ENCODE assay signal across 8 cellular contexts in genomic region chr1:77759090-77760028, GRCh38. TPM values are rescaled to one million over a fixed set of nuclear protein-coding genes. Genes with fewer than 3 reads are reported as not detected.
DNase-seq lines count a peak whose midpoint lies in the region; ATAC-seq and TF ChIP-seq lines count a peak whose summit lies in the region.

Gene USP33, minus strand, starts transcription at chr1:77759852. Its CDS starts 18,155 bp downstream, at chr1:77741697.

- H3K9me3 Mint-ChIP-seq in activated T-cell treated with anti-CD3 and anti-CD28 coated beads, Interleukin-2, amount 50 U/mL, for 4 hours = no peaks in the 10 kb centered on the region
- no peaks in the 10 kb centered on the region for H3K9me3 Mint-ChIP-seq in stimulated activated effector memory CD8-positive, alpha-beta T cell treated with anti-CD3 and anti-CD28 coated beads, Interleukin-12 subunit alpha, Interleukin-12 subunit beta, amount 100 ng/mL, for 72 hours

- peak within 1 kb of the TSS; percentile 85 to 95 (median 87) for H3K27ac ChIP-seq in esophagus muscularis mucosa (replicated peaks in 1 of 4)

- DNase-seq in DMS153 (lab: John Stamatoyannopoulos, UW) (peak; percentile 76), HuH-7.5 (ENCODE audit: low spot score) (peak; percentile 66), esophagus muscularis mucosa (ENCODE audit: extremely low spot score) (peak; percentile 94), myocyte (ENCODE audit: low read depth) (peak; percentile 87)
- peak; percentile 92 for DNase-seq in activated T-cell treated with anti-CD3 and anti-CD28 coated beads, Interleukin-2, amount 50 U/mL, for 4 hours
- peak; percentile 89 to 94 for DNase-seq in stimulated activated effector memory CD8-positive, alpha-beta T cell treated with anti-CD3 and anti-CD28 coated beads, Interleukin-12 subunit alpha, Interleukin-12 subunit beta, amount 100 ng/mL, for 72 hours (ENCODE audit: low spot score in 2 of 2)

- H3K27ac Mint-ChIP-seq in stimulated activated effector memory CD8-positive, alpha-beta T cell treated with anti-CD3 and anti-CD28 coated beads, Interleukin-12 subunit alpha, Interleukin-12 subunit beta, amount 100 ng/mL, for 72 hours = peak within 1 kb of the TSS; percentile 95

- no peaks in the 10 kb centered on the region for H3K27me3 Mint-ChIP-seq in activated T-cell treated with anti-CD3 and anti-CD28 coated beads, Interleukin-2, amount 50 U/mL, for 4 hours (ENCODE audit: low read depth)

- no peaks in the 10 kb centered on the region for H3K36me3 ChIP-seq in esophagus muscularis mucosa

- no peaks in the 10 kb centered on the region for H3K9me3 ChIP-seq in esophagus muscularis mucosa

- WGBS in esophagus muscularis mucosa = 2% methylated on average over 21 of the region's 79 CpGs

- no peak for TF ChIP-seq CTCF in esophagus muscularis mucosa (IDR thresholded peaks at IDR 0.05)

- no peaks in the 10 kb centered on the region for H3K27me3 ChIP-seq in esophagus muscularis mucosa

- TF ChIP-seq POLR2A in esophagus muscularis mucosa (IDR thresholded peaks at IDR 0.05; ENCODE audit: low read depth) = peak; percentile 17

- peak within 1 kb of the TSS; percentile 81 to 97 (median 92) for H3K4me3 ChIP-seq in esophagus muscularis mucosa

- no peaks in the 10 kb centered on the region for H3K36me3 Mint-ChIP-seq in activated T-cell treated with anti-CD3 and anti-CD28 coated beads, Interleukin-2, amount 50 U/mL, for 4 hours (ENCODE audit: insufficient read depth)
- no peaks in the 10 kb centered on the region for H3K36me3 Mint-ChIP-seq in stimulated activated effector memory CD8-positive, alpha-beta T cell treated with anti-CD3 and anti-CD28 coated beads, Interleukin-12 subunit alpha, Interleukin-12 subunit beta, amount 100 ng/mL, for 72 hours

- TF ChIP-seq EP300 in esophagus muscularis mucosa (IDR thresholded peaks at IDR 0.05) = no peak

- peaks cover 43% of the 10 kb centered on the region for H3K4me1 Mint-ChIP-seq in activated T-cell treated with anti-CD3 and anti-CD28 coated beads, Interleukin-2, amount 50 U/mL, for 4 hours (ENCODE audit: low read depth)
- peaks cover 28% of the 10 kb centered on the region for H3K4me1 Mint-ChIP-seq in stimulated activated effector memory CD8-positive, alpha-beta T cell treated with anti-CD3 and anti-CD28 coated beads, Interleukin-12 subunit alpha, Interleukin-12 subunit beta, amount 100 ng/mL, for 72 hours

- intact Hi-C loops in esophagus muscularis mucosa (cut with DNase I) = loop anchor here (2.0 kb wide), 1 partner anchor 17 kb away; no protein-coding TSS in a partner anchor

- peak; percentile 94 for ATAC-seq in GM21526 (IDR thresholded peaks at IDR 0.05; ENCODE audit: low FRiP score, unreplicated experiment)
- ATAC-seq in activated T-cell treated with anti-CD3 and anti-CD28 coated beads, Interleukin-2, amount 50 U/mL, for 4 hours = peak; percentile 97 to 98
- ATAC-seq in stimulated activated effector memory CD8-positive, alpha-beta T cell treated with anti-CD3 and anti-CD28 coated beads, Interleukin-12 subunit alpha, Interleukin-12 subunit beta, amount 100 ng/mL, for 72 hours = peak; percentile 96

- peak within 1 kb of the TSS; percentile 97 for H3K4me3 Mint-ChIP-seq in activated T-cell treated with anti-CD3 and anti-CD28 coated beads, Interleukin-2, amount 50 U/mL, for 4 hours
- H3K4me3 Mint-ChIP-seq in stimulated activated effector memory CD8-positive, alpha-beta T cell treated with anti-CD3 and anti-CD28 coated beads, Interleukin-12 subunit alpha, Interleukin-12 subunit beta, amount 100 ng/mL, for 72 hours = peak within 1 kb of the TSS; percentile 85

- peaks cover 18 to 41% (median 35%) of the 10 kb centered on the region in 4 donors for H3K4me1 ChIP-seq in esophagus muscularis mucosa

TF ChIP-seq in PFSK-1, 5 proteins besides CTCF, POLR2A, EP300 and RAD21:
- TF ChIP-seq POLR2AphosphoS5 (IDR thresholded peaks at IDR 0.05; ENCODE audit: low read depth, low read length) = peak; percentile 79
- 0 out of 4 replicates have a peak, but pooled peaks of 1 of the 2 experiments have one; percentile 48 for TF ChIP-seq REST (IDR thresholded peaks at IDR 0.05; ENCODE audit: insufficient read depth in 1 of 2, low read depth in 2 of 2, low read length in 2 of 2)
- TF ChIP-seq FOXP2 (optimal IDR thresholded peaks at IDR 0.05; ENCODE audit: borderline replicate concordance, extremely low read depth, extremely low read length, insufficient read depth) = peak; percentile 62
- no peak for TF ChIP-seq SIN3A (IDR thresholded peaks at IDR 0.05; ENCODE audit: borderline replicate concordance, insufficient read depth, low read length)
- TF ChIP-seq TAF1 (IDR thresholded peaks at IDR 0.05; ENCODE audit: borderline replicate concordance, insufficient read depth, low read length) = peak; percentile 93
TF ChIP-seq in PFSK-1: peak in this region for 4.

RNA-seq across cellular contexts. Expression of gene USP33, which starts in this region (rescaled TPM):
- 12.9 TPM for polyA plus RNA-seq in PFSK-1 (2012; ENCODE audit: insufficient read length, low read depth)
- total RNA-seq in activated T-cell treated with anti-CD3 and anti-CD28 coated beads, Interleukin-2, amount 50 U/mL, for 4 hours = 10 to 100 TPM; 30.2 to 38.1 (median 32.1) TPM
- total RNA-seq in esophagus muscularis mucosa = 10 to 100 TPM; 50.9 to 71.0 (median 59.2) TPM
- 35.6 and 42.9 TPM in 2 replicates for total RNA-seq in myocyte
- 15.2 TPM for polyA plus RNA-seq in myocyte (2012)

Comparison
In these comparisons a context has a peak if more than half of its experiments do, and no peak if none do; other contexts are left out.
1. Peak in every context shown above with its lines: DNase-seq, ATAC-seq, H3K4me3 ChIP-seq and H3K27ac ChIP-seq.